Comparison of ENCODE assay signal across 9 cellular contexts in genomic region chr14:100524933-100525243, GRCh38.
A peak's percentile ranks its signal among the peaks of the same experiment; 100 is the strongest.
DNase-seq lines count a peak whose midpoint lies in the region; ATAC-seq, FAIRE-seq and TF ChIP-seq lines count a peak whose summit lies in the region.
"Had no signal": no experiment of that assay in that cellular context is flagged by ENCODE, and none has a peak within 500 bp of the region (broad histone marks: within the 10 kb centered on the region; RNA-seq: fewer than 3 reads in every experiment).

No MANE protein-coding gene starts in this region.

- TF ChIP-seq EP300 in Ishikawa (IDR thresholded peaks at IDR 0.05; ENCODE audit: borderline replicate concordance), result no peak

- no peak for FAIRE-seq in astrocyte (lab: Jason Lieb, UNC)

- no peaks in the 10 kb centered on the region for H3K27me3 Mint-ChIP-seq in astrocyte (ENCODE audit: low read depth, unreplicated experiment)

- H4K20me1 ChIP-seq in DND-41 (ENCODE audit: insufficient read depth, low read length) (no peaks in the 10 kb centered on the region), astrocyte (ENCODE audit: insufficient read depth, low read length) (peaks cover 5% of the 10 kb centered on the region)

- no peaks in the 10 kb centered on the region for H3K4me1 Mint-ChIP-seq in astrocyte (ENCODE audit: low read depth, unreplicated experiment)

- TF ChIP-seq CTCF in DND-41 (IDR thresholded peaks at IDR 0.05; ENCODE audit: borderline replicate concordance, extremely low read depth, low read length, poor library complexity, severe bottlenecking) (peak; percentile 26), astrocyte (IDR thresholded peaks at IDR 0.05; ENCODE audit: insufficient read depth, low read depth, low read length) (peak; percentile 34)

- H3K4me1 ChIP-seq in DND-41 (ENCODE audit: insufficient read depth, low read length), result peaks cover 3% of the 10 kb centered on the region; the same call in 1 of the 2 replicates
- no peaks in the 10 kb centered on the region for H3K4me1 ChIP-seq in astrocyte (ENCODE audit: insufficient read depth, low read length)
- H3K4me1 ChIP-seq: vagina had no signal

- H3K36me3 Mint-ChIP-seq in astrocyte (ENCODE audit: low read depth, unreplicated experiment), result no peaks in the 10 kb centered on the region

- H3K9ac ChIP-seq in DND-41 (ENCODE audit: low read depth, low read length) (no peak overlapping the region), astrocyte (ENCODE audit: low read length) (no peak overlapping the region)

- H3K9me3 ChIP-seq in DND-41 (ENCODE audit: insufficient read depth, low read length, severe bottlenecking) (no peaks in the 10 kb centered on the region), astrocyte (ENCODE audit: insufficient read depth, low read depth, low read length) (no peaks in the 10 kb centered on the region)
- H3K9me3 ChIP-seq: vagina had no signal

- H3K36me3 ChIP-seq in DND-41 (ENCODE audit: insufficient read depth, low read length) (peaks cover 23% of the 10 kb centered on the region), astrocyte (ENCODE audit: insufficient read depth, low read length) (no peaks in the 10 kb centered on the region)

- DNase-seq in DND-41, result peak; percentile 4
- no peak for DNase-seq in astrocyte (ENCODE audit: low read depth)
- peak; percentile 3 for DNase-seq in midbrain (lab: John Stamatoyannopoulos, UW)
- no peak for DNase-seq in NCI-H226
- no peak for DNase-seq in NK-92 (lab: John Stamatoyannopoulos, UW; ENCODE audit: unreplicated experiment)

- H3K4me3 Mint-ChIP-seq in astrocyte (ENCODE audit: unreplicated experiment), result no peak overlapping the region

- H3K4me2 ChIP-seq in DND-41 (ENCODE audit: insufficient read depth, low read length) (no peak overlapping the region), astrocyte (ENCODE audit: low read length) (no peak overlapping the region)

- peak; percentile 23; the same call in 1 of the 2 replicates for TF ChIP-seq RAD21 in Ishikawa (IDR thresholded peaks at IDR 0.05; ENCODE audit: low read depth)

- ATAC-seq in DND-41 (ENCODE audit: insufficient read depth, low read depth) (no peak), GM19455 (IDR thresholded peaks at IDR 0.05; ENCODE audit: unreplicated experiment) (no peak), HG03108 (IDR thresholded peaks at IDR 0.05; ENCODE audit: unreplicated experiment) (no peak)

- H3K4me3 ChIP-seq in DND-41 (ENCODE audit: low read depth in 1 of 2, low read length in 2 of 2) (no peak overlapping the region), astrocyte (ENCODE audit: insufficient read depth, low read depth, low read length) (no peak overlapping the region)
- H3K4me3 ChIP-seq: vagina had no signal

- H3K27ac ChIP-seq in DND-41 (ENCODE audit: low read length), result no peak overlapping the region
- H3K27ac ChIP-seq in astrocyte (ENCODE audit: low read depth, low read length), result no peak overlapping the region
- H3K27ac ChIP-seq: vagina had no signal

- H2AFZ ChIP-seq in DND-41 (ENCODE audit: low read depth, low read length) (no peak overlapping the region), astrocyte (ENCODE audit: low read depth, low read length) (no peak overlapping the region)

- no peaks in the 10 kb centered on the region for H3K79me2 ChIP-seq in DND-41 (ENCODE audit: insufficient read depth, low read length)
- H3K79me2 ChIP-seq in astrocyte (ENCODE audit: insufficient read depth, low read length), result no peaks in the 10 kb centered on the region

- no peak overlapping the region for H3K27ac Mint-ChIP-seq in astrocyte (ENCODE audit: unreplicated experiment)

- H3K27me3 ChIP-seq in DND-41 (ENCODE audit: insufficient read depth, low read length, poor library complexity) (no peaks in the 10 kb centered on the region), astrocyte (ENCODE audit: insufficient read depth, low read length) (no peaks in the 10 kb centered on the region)
- H3K27me3 ChIP-seq: vagina had no signal

- H3K9me3 Mint-ChIP-seq in astrocyte (ENCODE audit: unreplicated experiment), result peaks cover 1% of the 10 kb centered on the region

TF ChIP-seq in Ishikawa, 13 proteins besides CTCF, POLR2A, EP300 and RAD21:
- no peak for TF ChIP-seq YY1 (IDR thresholded peaks at IDR 0.05; ENCODE audit: low read depth)
- no peak for TF ChIP-seq TEAD4 (IDR thresholded peaks at IDR 0.05)
- no peak for TF ChIP-seq CREB1 (IDR thresholded peaks at IDR 0.05; ENCODE audit: low read depth)
- TF ChIP-seq MAX (IDR thresholded peaks at IDR 0.05), result no peak
- no peak for TF ChIP-seq EGR1 (IDR thresholded peaks at IDR 0.05)
- no peak for TF ChIP-seq NFIC (IDR thresholded peaks at IDR 0.05)
- TF ChIP-seq ZBTB7A (IDR thresholded peaks at IDR 0.05; ENCODE audit: low read depth), result no peak

Comparison
In these comparisons a context has a peak if more than half of its experiments do, and no peak if none do; other contexts are left out.
1. DNase-seq: peak in DND-41 (single experiment) and midbrain (single experiment); none in astrocyte (single experiment), NCI-H226 (single experiment) and NK-92 (single experiment).